22 cellular contexts compared by ENCODE assay signal in genomic region chr3:29410200-29410599, GRCh38.
A peak's percentile ranks its signal among the peaks of the same experiment; 100 is the strongest.
DNase-seq lines count a peak whose midpoint lies in the region; ATAC-seq and TF ChIP-seq lines count a peak whose summit lies in the region.
"Had no signal": no experiment of that assay in that cellular context is flagged by ENCODE, and none has a peak within 500 bp of the region (broad histone marks: within the 10 kb centered on the region; RNA-seq: fewer than 3 reads in every experiment).

No MANE protein-coding gene starts in this region.

- H3K9me3 ChIP-seq in left ventricle myocardium inferior (replicated peaks), result no peaks in the 10 kb centered on the region
- H3K9me3 ChIP-seq in WERI-Rb-1 (ENCODE audit: severe bottlenecking), result no peaks in the 10 kb centered on the region
- no peaks in the 10 kb centered on the region for H3K9me3 ChIP-seq in PC-3 (ENCODE audit: low read length)
- H3K9me3 ChIP-seq: esophagus squamous epithelium, uterus had no signal

- no TSS peak for BruUV-seq in PC-3 (replicated peaks; lab: Mats Ljungman, UMichigan)

- no peaks in the 10 kb centered on the region for H3F3A ChIP-seq in PC-3 (ENCODE audit: low read length, unreplicated experiment)

- H3K79me2 ChIP-seq in PC-3 (ENCODE audit: low read length), result no peaks in the 10 kb centered on the region

- no peaks in the 10 kb centered on the region for H3K9me3 Mint-ChIP-seq in stimulated activated naive CD8-positive, alpha-beta T cell treated with anti-CD3 and anti-CD28 coated beads, Interleukin-15, amount 100 ng/mL, for 72 hours
- H3K9me3 Mint-ChIP-seq: activated naive CD8-positive, alpha-beta T cell treated with anti-CD3 and anti-CD28 coated beads for 36 hours; activated T-helper 2 cell treated with anti-CD3 and anti-CD28 coated beads, Interferon-gamma antibody, Interleukin-2, Interleukin-4, amounts not matched to agents 10 μg/mL and 5 μg/mL and 100 μg/mL, durations not matched to agents 14 hours and 24 hours and 36 hours; naive B cell; T-cell had no signal

- ATAC-seq in Right ventricle myocardium superior (ENCODE audit: poor library complexity), result no peak
- ATAC-seq in stimulated activated naive CD8-positive, alpha-beta T cell treated with anti-CD3 and anti-CD28 coated beads, Interleukin-15, amount 100 ng/mL, for 72 hours, result no peak
- no peak for ATAC-seq in PC-3
- ATAC-seq: activated CD8-positive, alpha-beta memory T cell treated with anti-CD3 and anti-CD28 coated beads, Interleukin-2, amount 10 ng/mL, durations not matched to agents 7 days and 5 days; T-cell had no signal

- no peaks in the 10 kb centered on the region for H3K27me3 Mint-ChIP-seq in stimulated activated naive CD8-positive, alpha-beta T cell treated with anti-CD3 and anti-CD28 coated beads, Interleukin-15, amount 100 ng/mL, for 72 hours
- H3K27me3 Mint-ChIP-seq: activated CD8-positive, alpha-beta memory T cell treated with anti-CD3 and anti-CD28 coated beads, Interleukin-2, amount 10 ng/mL, durations not matched to agents 7 days and 5 days; activated naive CD8-positive, alpha-beta T cell treated with anti-CD3 and anti-CD28 coated beads for 36 hours; naive B cell; T-cell had no signal

- H3K27me3 ChIP-seq in left ventricle myocardium inferior (ENCODE audit: low read depth) (no peaks in the 10 kb centered on the region), WERI-Rb-1 (ENCODE audit: insufficient read depth, low read depth, severe bottlenecking) (no peaks in the 10 kb centered on the region), PC-3 (ENCODE audit: low read length) (no peaks in the 10 kb centered on the region)
- H3K27me3 ChIP-seq: esophagus squamous epithelium, uterus had no signal

- H3K27ac Mint-ChIP-seq in stimulated activated naive CD8-positive, alpha-beta T cell treated with anti-CD3 and anti-CD28 coated beads, Interleukin-15, amount 100 ng/mL, for 72 hours, result no peak overlapping the region
- H3K27ac Mint-ChIP-seq: activated CD8-positive, alpha-beta memory T cell treated with anti-CD3 and anti-CD28 coated beads, Interleukin-2, amount 10 ng/mL, durations not matched to agents 7 days and 5 days; activated naive CD8-positive, alpha-beta T cell treated with anti-CD3 and anti-CD28 coated beads for 36 hours; activated T-helper 2 cell treated with anti-CD3 and anti-CD28 coated beads, Interferon-gamma antibody, Interleukin-2, Interleukin-4, amounts not matched to agents 10 μg/mL and 5 μg/mL and 100 μg/mL, durations not matched to agents 14 hours and 24 hours and 36 hours; T-cell had no signal

- DNase-seq in left ventricle myocardium inferior (no peak), Right ventricle myocardium superior (no peak), NCI-H2171 (lab: John Stamatoyannopoulos, UW) (peak; percentile 71), WERI-Rb-1 (peak; percentile 8), HEK293T (ENCODE audit: extremely low spot score) (no peak), PC-3 (no peak), cerebellar cortex (ENCODE audit: low spot score) (no peak)
- DNase-seq in stimulated activated naive CD8-positive, alpha-beta T cell treated with anti-CD3 and anti-CD28 coated beads, Interleukin-15, amount 100 ng/mL, for 72 hours, result no peak
- DNase-seq: activated CD4-positive, alpha-beta T cell treated with anti-CD3 and anti-CD28 coated beads for 48 hours; activated CD8-positive, alpha-beta memory T cell treated with anti-CD3 and anti-CD28 coated beads, Interleukin-2, amount 10 ng/mL, durations not matched to agents 7 days and 5 days; activated naive CD8-positive, alpha-beta T cell treated with anti-CD3 and anti-CD28 coated beads for 36 hours; effector CD8-positive, alpha-beta T cell; esophagus squamous epithelium; H7; mesenchymal stem cell; naive B cell; NCI-H2107; T-cell; uterus had no signal

- TF ChIP-seq CTCF in left ventricle myocardium inferior (IDR thresholded peaks at IDR 0.05; ENCODE audit: borderline replicate concordance), result no peak
- no peak for TF ChIP-seq CTCF in WERI-Rb-1 (IDR thresholded peaks at IDR 0.05; ENCODE audit: low read depth, low read length)
- no peak for TF ChIP-seq CTCF in PC-3 (conservative IDR thresholded peaks at IDR 0.05; ENCODE audit: low read depth, low read length)

- H3K27ac ChIP-seq in left ventricle myocardium inferior (replicated peaks) (peak overlapping the region; percentile 45), WERI-Rb-1 (no peak overlapping the region), PC-3 (ENCODE audit: low read length) (no peak overlapping the region)
- H3K27ac ChIP-seq: C4-2B, esophagus squamous epithelium, RWPE1, uterus had no signal

- no peak overlapping the region for H3K4me2 ChIP-seq in PC-3 (ENCODE audit: low read length)

- no peaks in the 10 kb centered on the region for H3K4me1 Mint-ChIP-seq in stimulated activated naive CD8-positive, alpha-beta T cell treated with anti-CD3 and anti-CD28 coated beads, Interleukin-15, amount 100 ng/mL, for 72 hours
- H3K4me1 Mint-ChIP-seq: activated CD8-positive, alpha-beta memory T cell treated with anti-CD3 and anti-CD28 coated beads, Interleukin-2, amount 10 ng/mL, durations not matched to agents 7 days and 5 days; activated naive CD8-positive, alpha-beta T cell treated with anti-CD3 and anti-CD28 coated beads for 36 hours; T-cell had no signal

- H3K4me3 Mint-ChIP-seq in stimulated activated naive CD8-positive, alpha-beta T cell treated with anti-CD3 and anti-CD28 coated beads, Interleukin-15, amount 100 ng/mL, for 72 hours, result no peak overlapping the region
- H3K4me3 Mint-ChIP-seq: activated CD8-positive, alpha-beta memory T cell treated with anti-CD3 and anti-CD28 coated beads, Interleukin-2, amount 10 ng/mL, durations not matched to agents 7 days and 5 days; activated naive CD8-positive, alpha-beta T cell treated with anti-CD3 and anti-CD28 coated beads for 36 hours; naive B cell; T-cell had no signal

- intact Hi-C loops in left ventricle myocardium inferior (cut with micrococcal nuclease) (no loop called here), Right ventricle myocardium superior (cut with DNase I) (no loop called here), PC-3 (cut with micrococcal nuclease) (no loop called here)

- no peak overlapping the region for H3K4me3 ChIP-seq in left ventricle myocardium inferior
- no peak overlapping the region for H3K4me3 ChIP-seq in WERI-Rb-1 (ENCODE audit: low read depth, low read length)
- H3K4me3 ChIP-seq in PC-3 (ENCODE audit: low read length), result no peak overlapping the region
- H3K4me3 ChIP-seq: esophagus squamous epithelium, uterus had no signal

- H4K20me1 ChIP-seq in PC-3 (ENCODE audit: low read length), result no peaks in the 10 kb centered on the region

- no peaks in the 10 kb centered on the region for H3K9me2 ChIP-seq in PC-3 (replicated peaks; ENCODE audit: low read length)

- CTCF ChIA-PET in HEK293T (lab: Yijun Ruan, JAX) (no interaction called here), PC-3 (lab: Charles Lee) (no interaction called here)

- H3K4me1 ChIP-seq in left ventricle myocardium inferior (peaks cover 90% of the 10 kb centered on the region), PC-3 (ENCODE audit: insufficient read depth, low read length) (no peaks in the 10 kb centered on the region)

- H3K36me3 ChIP-seq in left ventricle myocardium inferior (no peaks in the 10 kb centered on the region), WERI-Rb-1 (no peaks in the 10 kb centered on the region), PC-3 (ENCODE audit: low read depth, low read length) (no peaks in the 10 kb centered on the region)
- H3K36me3 ChIP-seq: esophagus squamous epithelium, uterus had no signal

- H2AFZ ChIP-seq in PC-3 (ENCODE audit: low read length), result no peak overlapping the region

- POLR2A ChIA-PET in HEK293T (lab: Yijun Ruan, JAX), result no interaction called here
- POLR2A ChIA-PET in PC-3 (lab: Charles Lee; ENCODE audit: unreplicated experiment), result no interaction called here

- H3K9ac ChIP-seq in PC-3 (ENCODE audit: low read length), result no peak overlapping the region

TF ChIP-seq in HEK293T, 16 proteins besides CTCF, POLR2A, EP300 and RAD21:
- no peak for TF ChIP-seq FOXA1 (IDR thresholded peaks at IDR 0.05)
TF ChIP-seq in HEK293T: peak in this region for 0.

Comparison
In these comparisons a context has a peak if more than half of its experiments do, and no peak if none do; other contexts are left out.
1. DNase-seq: peak in NCI-H2171 (single experiment) and WERI-Rb-1 (single experiment); none in left ventricle myocardium inferior (single experiment), Right ventricle myocardium superior (single experiment), stimulated activated naive CD8-positive, alpha-beta T cell treated with anti-CD3 and anti-CD28 coated beads, Interleukin-15, amount 100 ng/mL, for 72 hours (0 of 2), HEK293T (single experiment), PC-3 (single experiment) and cerebellar cortex (single experiment).